18 cellular contexts compared by ENCODE assay signal in genomic region chr7:91837397-91838070, GRCh38.
"Had no signal": no experiment of that assay in that cellular context is flagged by ENCODE, and none has a peak within 500 bp of the region (broad histone marks: within the 10 kb centered on the region; RNA-seq: fewer than 3 reads in every experiment).

No MANE protein-coding gene starts in this region.

- ATAC-seq: lower lobe of right lung had no signal

- H3K4me3 Mint-ChIP-seq: activated CD4-positive, alpha-beta memory T cell treated with anti-CD3 and anti-CD28 coated beads for 36 hours; activated naive CD8-positive, alpha-beta T cell; natural killer cell treated with Interleukin-12 subunit alpha and Interleukin-12 subunit beta and Interleukin-15 and Interleukin-18, amount 100 ng/mL, for 72 hours had no signal

- H3K27ac ChIP-seq: cardiac muscle cell, esophagus squamous epithelium, hepatocyte, lower lobe of right lung, neutrophil, parathyroid adenoma, spleen, transverse colon, vagina, WERI-Rb-1 had no signal

- H2AFZ ChIP-seq: hepatocyte, parathyroid adenoma had no signal

- H3K27me3 ChIP-seq: cardiac muscle cell, esophagus squamous epithelium, hepatocyte, neutrophil, spleen, transverse colon, vagina had no signal

- H3K79me2 ChIP-seq: hepatocyte, parathyroid adenoma had no signal

- H3K4me2 ChIP-seq: hepatocyte had no signal

- H3K4me1 ChIP-seq: parathyroid adenoma, spleen, transverse colon, vagina had no signal

- H3K27me3 Mint-ChIP-seq: activated CD4-positive, alpha-beta memory T cell treated with anti-CD3 and anti-CD28 coated beads for 36 hours; activated naive CD8-positive, alpha-beta T cell; natural killer cell treated with Interleukin-12 subunit alpha and Interleukin-12 subunit beta and Interleukin-15 and Interleukin-18, amount 100 ng/mL, for 72 hours had no signal

- H3K9ac ChIP-seq: parathyroid adenoma had no signal

- H3K36me3 ChIP-seq: cardiac muscle cell, esophagus squamous epithelium, lower lobe of right lung, neutrophil, spleen, transverse colon, vagina, WERI-Rb-1 had no signal

- H3K9me3 Mint-ChIP-seq: natural killer cell treated with Interleukin-12 subunit alpha and Interleukin-12 subunit beta and Interleukin-15 and Interleukin-18, amount 100 ng/mL, for 72 hours had no signal

- H3K9me3 ChIP-seq: esophagus squamous epithelium, lower lobe of right lung, neutrophil, transverse colon, vagina had no signal

- H3K27ac Mint-ChIP-seq: activated CD4-positive, alpha-beta memory T cell treated with anti-CD3 and anti-CD28 coated beads for 36 hours; activated naive CD8-positive, alpha-beta T cell; natural killer cell treated with Interleukin-12 subunit alpha and Interleukin-12 subunit beta and Interleukin-15 and Interleukin-18, amount 100 ng/mL, for 72 hours had no signal

- DNase-seq: activated CD4-positive, alpha-beta memory T cell treated with anti-CD3 and anti-CD28 coated beads for 36 hours; amniotic stem cell; dermis blood vessel endothelial cell; effector memory CD4-positive, alpha-beta T cell; esophagus squamous epithelium; lower lobe of right lung; spleen; stimulated activated CD8-positive, alpha-beta memory T cell treated with anti-CD3 and anti-CD28 coated beads, Interleukin-4, amount 100 ng/mL, for 48 hours; stimulated activated naive CD4-positive, alpha-beta T cell treated with Interleukin-2 at 50 U/mL for 16 hours; transverse colon; WERI-Rb-1 had no signal

- H3K4me3 ChIP-seq: cardiac muscle cell, esophagus squamous epithelium, hepatocyte, lower lobe of right lung, spleen, transverse colon, vagina had no signal
